In the genomic region with DNA sequence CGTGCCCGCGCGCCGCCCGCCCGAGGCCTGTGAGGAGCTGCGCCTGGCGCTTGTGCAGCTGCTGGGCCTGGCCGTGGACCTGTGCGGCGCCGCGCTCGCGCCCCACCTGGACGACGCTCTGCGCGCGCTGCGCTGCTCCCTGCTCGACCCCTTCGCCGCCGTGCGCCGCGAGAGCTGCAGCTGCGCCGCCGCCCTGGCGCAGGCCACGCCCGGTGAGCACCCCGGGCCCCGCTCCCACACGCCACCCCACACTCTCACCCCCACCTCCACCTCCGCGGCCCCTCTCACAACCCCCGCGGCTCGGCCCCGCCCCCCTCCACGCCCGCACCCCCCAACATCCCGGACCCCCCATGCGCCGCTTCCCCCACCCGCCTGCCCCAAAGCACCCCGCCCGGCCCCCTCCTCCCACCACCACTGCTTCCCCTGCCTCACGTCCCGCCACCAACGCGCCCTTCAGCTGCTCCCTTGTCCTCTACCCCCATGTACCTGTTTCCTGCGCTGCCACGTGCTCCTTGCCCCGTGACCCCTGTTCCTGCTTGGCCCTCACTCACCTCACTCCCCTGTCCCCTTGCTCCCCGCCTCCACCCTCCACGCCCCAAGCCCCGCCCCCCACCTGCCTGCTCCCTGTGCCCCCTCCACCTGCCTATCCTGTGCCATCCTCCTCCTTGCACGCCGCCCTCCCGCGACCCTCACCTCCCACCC, we compare ENCODE assay signal across 8 cellular contexts. TPM values are rescaled to one million over a fixed set of nuclear protein-coding genes. Genes with fewer than 3 reads are reported as not detected.
DNase-seq lines count a peak whose midpoint lies in the region; ATAC-seq and TF ChIP-seq lines count a peak whose summit lies in the region.

A gene (minus strand): TSS at position 178 of the 702 bp plus-strand sequence. CDS start 15,776 bp downstream, outside the sequence.

- peak within 1 kb of the TSS; percentile 63 to 69 for H3K27ac Mint-ChIP-seq in T-cell

- peaks cover 6 to 17% of the 10 kb centered on the region in 2 donors for H3K4me1 ChIP-seq in left lung

- intact Hi-C loops in left lung (cut with DNase I) = no loop called here

- POLR2A ChIA-PET in T-cell (lab: Charles Lee) = no interaction called here

- H3K27ac ChIP-seq in left lung = peak within 1 kb of the TSS in 1 of 2 donors; percentile 72

- H3K4me1 Mint-ChIP-seq in T-cell = peaks cover 20 to 34% (median 24%) of the 10 kb centered on the region in 3 donors

- H3K27me3 ChIP-seq in left lung = no peaks in the 10 kb centered on the region

- CTCF ChIA-PET in T-cell (lab: Charles Lee) = no interaction called here

- H3K9me3 Mint-ChIP-seq in T-cell = no peaks in the 10 kb centered on the region

- DNase-seq in CD1c-positive myeloid dendritic cell (ENCODE audit: extremely low spot score) = peak; percentile 1
- peak in 13 of 34 experiments; percentile 14 to 37 (median 23) for DNase-seq in T-cell
- DNase-seq in cerebellum (ENCODE audit: low spot score) = no peak
- peak in 1 of 2 donors; percentile 33 for DNase-seq in left lung
- DNase-seq in stimulated activated CD8-positive, alpha-beta memory T cell treated with anti-CD3 and anti-CD28 coated beads, Interleukin-12 subunit alpha, Interleukin-12 subunit beta, amount 100 ng/mL, for 4 hours (ENCODE audit: low read depth) = peak; percentile 45
- no peak for DNase-seq in AG08395 (ENCODE audit: low spot score)

- H3K4me3 ChIP-seq in left lung = peak within 1 kb of the TSS; percentile 73 to 75

- H3K27me3 Mint-ChIP-seq in T-cell = no peaks in the 10 kb centered on the region

- peaks cover 24% of the 10 kb centered on the region for H3K36me3 Mint-ChIP-seq in T-cell

- TF ChIP-seq CTCF in left lung (IDR thresholded peaks at IDR 0.05) = no peak

- H3K36me3 ChIP-seq in left lung = peaks cover 0 to 30% of the 10 kb centered on the region in 2 donors

- no peaks in the 10 kb centered on the region for H3K9me3 ChIP-seq in left lung

- ATAC-seq in GM19351 (IDR thresholded peaks at IDR 0.05; ENCODE audit: unreplicated experiment) = peak; percentile 53
- peak; percentile 35 for ATAC-seq in HG03439 (IDR thresholded peaks at IDR 0.05; ENCODE audit: unreplicated experiment)
- ATAC-seq in T-cell (replicated peaks in 1 of 4) = peak; percentile 59 to 74 (median 63)
- peak; percentile 5 for ATAC-seq in left lung

- H3K4me3 Mint-ChIP-seq in T-cell = peak within 1 kb of the TSS; percentile 70 to 84 (median 80)

RNA-seq across cellular contexts. Expression of the gene that starts here (rescaled TPM):
- total RNA-seq in T-cell (10 to 100 TPM; 20.7 to 35.4 (median 24.4) TPM), cerebellum (41.4 TPM), left lung (10 to 100 TPM; 16.3 to 19.6 TPM)

Comparison
In these comparisons a context has a peak if more than half of its experiments do, and no peak if none do; other contexts are left out.
1. DNase-seq: peak in CD1c-positive myeloid dendritic cell (single experiment) and stimulated activated CD8-positive, alpha-beta memory T cell treated with anti-CD3 and anti-CD28 coated beads, Interleukin-12 subunit alpha, Interleukin-12 subunit beta, amount 100 ng/mL, for 4 hours (single experiment); none in cerebellum (single experiment) and AG08395 (single experiment).
2. ATAC-seq: peak in every context shown above with its lines; median percentile 63 in T-cell; 53 in GM19351; 35 in HG03439; 5 in left lung.